ENCODE assay signal across 1 cellular context in the genomic region with DNA sequence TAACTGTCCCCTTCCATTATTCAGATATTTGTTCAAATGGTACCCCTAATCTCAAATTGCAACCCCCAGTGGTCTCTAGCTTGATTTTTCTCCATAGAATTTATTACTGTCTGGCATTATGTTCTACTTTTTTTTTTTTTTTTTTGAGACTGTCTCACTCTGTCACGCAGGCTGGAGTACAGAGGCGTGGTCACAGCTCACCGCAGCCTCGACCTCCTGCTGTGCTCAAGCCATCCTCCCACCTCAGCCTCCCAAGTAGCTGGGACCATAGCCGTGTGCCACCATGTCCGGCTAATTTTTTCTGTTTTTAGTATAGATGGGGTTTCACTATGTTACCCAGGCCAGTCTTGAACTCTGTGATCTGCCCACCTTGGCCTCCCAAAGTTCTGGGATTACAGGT.
TF ChIP-seq lines count a peak whose summit lies in the region.

No MANE protein-coding gene starts in this region.

TF ChIP-seq in GM12878, 131 proteins besides CTCF, POLR2A, EP300 and RAD21:
- TF ChIP-seq RUNX3 (IDR thresholded peaks at IDR 0.05; ENCODE audit: low read length) (peak; percentile 48; the same call in 1 of the 2 replicates), CBX5 (IDR thresholded peaks at IDR 0.05; ENCODE audit: low read depth) (0 out of 2 replicates have a peak, but pooled peaks have one; percentile 23), TCF3 (IDR thresholded peaks at IDR 0.05; ENCODE audit: borderline replicate concordance, insufficient read depth, low read depth, low read length) (no peak), ZNF384 (IDR thresholded peaks at IDR 0.05; ENCODE audit: borderline replicate concordance, low read depth, low read length) (peak; percentile 17; the same call in 1 of the 2 replicates), TARDBP (IDR thresholded peaks at IDR 0.05; ENCODE audit: borderline replicate concordance) (no peak), NBN (IDR thresholded peaks at IDR 0.05) (0 out of 2 replicates have a peak, but pooled peaks have one; percentile 12)
- TF ChIP-seq, protein P1, sequence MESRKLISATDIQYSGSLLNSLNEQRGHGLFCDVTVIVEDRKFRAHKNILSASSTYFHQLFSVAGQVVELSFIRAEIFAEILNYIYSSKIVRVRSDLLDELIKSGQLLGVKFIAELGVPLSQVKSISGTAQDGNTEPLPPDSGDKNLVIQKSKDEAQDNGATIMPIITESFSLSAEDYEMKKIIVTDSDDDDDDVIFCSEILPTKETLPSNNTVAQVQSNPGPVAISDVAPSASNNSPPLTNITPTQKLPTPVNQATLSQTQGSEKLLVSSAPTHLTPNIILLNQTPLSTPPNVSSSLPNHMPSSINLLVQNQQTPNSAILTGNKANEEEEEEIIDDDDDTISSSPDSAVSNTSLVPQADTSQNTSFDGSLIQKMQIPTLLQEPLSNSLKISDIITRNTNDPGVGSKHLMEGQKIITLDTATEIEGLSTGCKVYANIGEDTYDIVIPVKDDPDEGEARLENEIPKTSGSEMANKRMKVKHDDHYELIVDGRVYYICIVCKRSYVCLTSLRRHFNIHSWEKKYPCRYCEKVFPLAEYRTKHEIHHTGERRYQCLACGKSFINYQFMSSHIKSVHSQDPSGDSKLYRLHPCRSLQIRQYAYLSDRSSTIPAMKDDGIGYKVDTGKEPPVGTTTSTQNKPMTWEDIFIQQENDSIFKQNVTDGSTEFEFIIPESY (IDR thresholded peaks at IDR 0.05): no peak
